In genomic region chr1:112540395-112540794, GRCh38 we compare ENCODE assay signal across 1 cellular context.
TF ChIP-seq lines count a peak whose summit lies in the region.

No MANE protein-coding gene starts in this region.

TF ChIP-seq in IMR-90, 13 proteins besides CTCF, POLR2A, EP300 and RAD21:
- TF ChIP-seq FOS (IDR thresholded peaks at IDR 0.05; ENCODE audit: low read depth, low read length) (no peak), MXI1 (IDR thresholded peaks at IDR 0.05; ENCODE audit: borderline replicate concordance, low read depth, low read length) (no peak), MAFK (IDR thresholded peaks at IDR 0.05; ENCODE audit: low read depth, low read length) (no peak)
